ENCODE assay signal across 26 cellular contexts in the genomic region with DNA sequence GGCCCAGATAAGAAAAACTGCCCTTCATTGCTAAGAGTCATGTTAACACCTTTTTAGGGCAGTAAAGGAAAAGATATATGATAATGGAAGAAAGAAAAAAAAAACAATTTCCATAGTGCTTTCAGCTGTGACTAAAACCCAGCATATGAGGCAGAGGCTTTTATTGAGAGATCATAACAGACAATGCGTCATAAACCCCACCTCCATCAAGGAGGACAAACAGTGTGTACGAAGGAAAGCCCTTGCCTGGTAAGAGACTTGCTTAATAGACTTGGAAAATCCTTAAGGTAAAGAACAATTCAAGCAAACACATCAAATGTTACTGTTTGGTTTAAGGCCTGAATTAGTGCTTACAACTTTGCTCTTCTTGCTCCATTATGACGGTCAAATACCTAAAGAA.
"Had no signal": no experiment of that assay in that cellular context is flagged by ENCODE, and none has a peak within 500 bp of the region (broad histone marks: within the 10 kb centered on the region; RNA-seq: fewer than 3 reads in every experiment).

No MANE protein-coding gene starts in this region.

- H3K4me1 Mint-ChIP-seq: mesothelial cell of epicardium; naive thymus-derived CD4-positive, alpha-beta T cell; neural progenitor cell; stimulated activated effector memory CD8-positive, alpha-beta T cell treated with anti-CD3 and anti-CD28 coated beads, Interleukin-12 subunit alpha, Interleukin-12 subunit beta, amount 100 ng/mL, for 72 hours had no signal

- H3K27me3 ChIP-seq: gastrocnemius medialis, neural progenitor cell, right lobe of liver, stomach, thyroid gland, vagina had no signal

- H3K4me1 ChIP-seq: gastrocnemius medialis, neural progenitor cell, parathyroid adenoma, right lobe of liver, stomach, thyroid gland, vagina had no signal

- H3K36me3 ChIP-seq: gastrocnemius medialis, neural progenitor cell, right lobe of liver, stomach, thyroid gland, vagina had no signal

- H3K27ac Mint-ChIP-seq: mesothelial cell of epicardium; naive thymus-derived CD4-positive, alpha-beta T cell; neural progenitor cell; progenitor cell of endocrine pancreas; stimulated activated effector memory CD8-positive, alpha-beta T cell treated with anti-CD3 and anti-CD28 coated beads, Interleukin-12 subunit alpha, Interleukin-12 subunit beta, amount 100 ng/mL, for 72 hours had no signal

- H3K27me3 Mint-ChIP-seq: progenitor cell of endocrine pancreas had no signal

- H3K9ac ChIP-seq: neural progenitor cell, parathyroid adenoma had no signal

- H3K4me2 ChIP-seq: neural progenitor cell, smooth muscle cell had no signal

- H3K79me2 ChIP-seq: parathyroid adenoma had no signal

- ATAC-seq: gastrocnemius medialis; left lobe of liver; mucosa of descending colon; naive thymus-derived CD4-positive, alpha-beta T cell; right lobe of liver; stimulated activated effector memory CD8-positive, alpha-beta T cell treated with anti-CD3 and anti-CD28 coated beads, Interleukin-12 subunit alpha, Interleukin-12 subunit beta, amount 100 ng/mL, for 72 hours had no signal

- H3K4me3 Mint-ChIP-seq: mesothelial cell of epicardium; naive thymus-derived CD4-positive, alpha-beta T cell; nephron; neural progenitor cell; stimulated activated effector memory CD8-positive, alpha-beta T cell treated with anti-CD3 and anti-CD28 coated beads, Interleukin-12 subunit alpha, Interleukin-12 subunit beta, amount 100 ng/mL, for 72 hours had no signal

- H3K4me3 ChIP-seq: coronary artery, gastrocnemius medialis, lung, mucosa of descending colon, neural progenitor cell, right lobe of liver, smooth muscle cell, stomach, thyroid gland, vagina had no signal

- H2AFZ ChIP-seq: neural progenitor cell, parathyroid adenoma had no signal

- H3K36me3 Mint-ChIP-seq: mesothelial cell of epicardium; naive thymus-derived CD4-positive, alpha-beta T cell; neural progenitor cell; stimulated activated effector memory CD8-positive, alpha-beta T cell treated with anti-CD3 and anti-CD28 coated beads, Interleukin-12 subunit alpha, Interleukin-12 subunit beta, amount 100 ng/mL, for 72 hours had no signal

- H3K9me3 ChIP-seq: gastrocnemius medialis, mucosa of descending colon, right lobe of liver, stomach, thyroid gland, vagina had no signal

- DNase-seq: dermis blood vessel endothelial cell; effector memory CD4-positive, alpha-beta T cell; foreskin fibroblast; gastrocnemius medialis; head of caudate nucleus; kidney; mesenchymal stem cell; mucosa of descending colon; naive thymus-derived CD4-positive, alpha-beta T cell; right lobe of liver; stimulated activated CD4-positive, alpha-beta T cell treated with anti-CD3 and anti-CD28 coated beads, Interleukin-2, amount 100 ng/mL, for 24 hours; stimulated activated CD4-positive, alpha-beta T cell treated with anti-CD3 and anti-CD28 coated beads, Interleukin-4, amount 100 ng/mL, for 24 hours; stimulated activated naive CD4-positive, alpha-beta T cell treated with Interleukin-2 at 50 U/mL for 16 hours; stomach; thyroid gland had no signal

- H3K27ac ChIP-seq: coronary artery, gastrocnemius medialis, neural progenitor cell, parathyroid adenoma, right lobe of liver, stomach, thyroid gland, vagina had no signal
